In the genomic region with DNA sequence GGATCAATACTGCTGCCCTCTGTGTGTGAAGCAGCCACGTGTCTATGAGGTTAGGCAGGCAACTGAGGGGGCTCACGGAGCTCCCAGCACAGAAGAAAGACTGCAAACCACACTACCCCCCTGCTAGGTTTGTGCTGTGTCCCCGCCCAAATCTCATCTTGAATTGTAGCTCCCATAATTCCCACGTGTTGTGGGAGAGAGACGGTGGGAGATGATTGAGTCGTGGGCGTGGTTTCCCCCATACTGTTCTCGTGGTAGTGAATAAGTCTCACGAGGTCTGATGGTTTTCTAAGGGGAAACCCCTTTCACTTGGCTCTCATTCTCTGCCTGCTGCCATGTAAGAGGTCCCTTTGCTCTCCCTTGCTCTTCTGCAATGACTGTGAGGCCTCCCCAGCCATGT, we compare ENCODE assay signal across 12 cellular contexts.
DNase-seq lines count a peak whose midpoint lies in the region; ATAC-seq and TF ChIP-seq lines count a peak whose summit lies in the region.
"Had no signal": no experiment of that assay in that cellular context is flagged by ENCODE, and none has a peak within 500 bp of the region (broad histone marks: within the 10 kb centered on the region; RNA-seq: fewer than 3 reads in every experiment).

No MANE protein-coding gene starts in this region.

- H3K4me3 ChIP-seq in lower lobe of right lung (no peak overlapping the region), tibial artery (no peak overlapping the region)

- H3K4me1 ChIP-seq in lower lobe of right lung: peaks cover 12% of the 10 kb centered on the region
- H3K4me1 ChIP-seq in tibial artery: peaks cover 0 to 77% (median 34%) of the 10 kb centered on the region in 4 donors

- H3K4me1 Mint-ChIP-seq in activated T-helper 1 cell treated with anti-CD3 and anti-CD28 coated beads, Interleukin-12 subunit alpha, Interleukin-12 subunit beta, Interleukin-2, Interleukin-4 antibody, amounts not matched to agents 30 ng/mL and 10 ng/mL and 1 ng/mL, durations not matched to agents 14 hours and 24 hours and 36 hours (ENCODE audit: low read depth): peaks cover 20% of the 10 kb centered on the region
- peaks cover 6% of the 10 kb centered on the region for H3K4me1 Mint-ChIP-seq in endothelial cell (ENCODE audit: unreplicated experiment)

- H3K9me3 Mint-ChIP-seq in activated T-helper 1 cell treated with anti-CD3 and anti-CD28 coated beads, Interleukin-12 subunit alpha, Interleukin-12 subunit beta, Interleukin-2, Interleukin-4 antibody, amounts not matched to agents 30 ng/mL and 10 ng/mL and 1 ng/mL, durations not matched to agents 14 hours and 24 hours and 36 hours: no peaks in the 10 kb centered on the region
- no peaks in the 10 kb centered on the region for H3K9me3 Mint-ChIP-seq in endothelial cell (ENCODE audit: unreplicated experiment)

- peak in 2 of 3 donors; percentile 10 to 12 for DNase-seq in stimulated activated CD4-positive, alpha-beta T cell treated with anti-CD3 and anti-CD28 coated beads, Interleukin-12 subunit alpha, Interleukin-12 subunit beta, amount 100 ng/mL, for 48 hours (ENCODE audit: low read depth in 2 of 3, low spot score in 1 of 3)
- DNase-seq in stimulated activated CD4-positive, alpha-beta T cell treated with anti-CD3 and anti-CD28 coated beads, Interleukin-4, amount 100 ng/mL, for 1 hour: no peak
- DNase-seq in activated T-helper 1 cell treated with anti-CD3 and anti-CD28 coated beads, Interleukin-12 subunit alpha, Interleukin-12 subunit beta, Interleukin-2, Interleukin-4 antibody, amounts not matched to agents 30 ng/mL and 10 ng/mL and 1 ng/mL, durations not matched to agents 14 hours and 24 hours and 36 hours (ENCODE audit: low spot score): no peak
- peak; percentile 4 for DNase-seq in lower lobe of right lung
- DNase-seq in tibial artery: no peak
- no peak for DNase-seq in G401 (ENCODE audit: low spot score)
- no peak for DNase-seq in NCI-H345 (lab: John Stamatoyannopoulos, UW)
- no peak for DNase-seq in endothelial cell (ENCODE audit: low spot score)
- DNase-seq: dermis blood vessel endothelial cell, foreskin fibroblast, T-helper 9 cell had no signal

- H3K27me3 Mint-ChIP-seq in activated T-helper 1 cell treated with anti-CD3 and anti-CD28 coated beads, Interleukin-12 subunit alpha, Interleukin-12 subunit beta, Interleukin-2, Interleukin-4 antibody, amounts not matched to agents 30 ng/mL and 10 ng/mL and 1 ng/mL, durations not matched to agents 14 hours and 24 hours and 36 hours (ENCODE audit: insufficient read depth): no peaks in the 10 kb centered on the region
- peaks cover 5% of the 10 kb centered on the region for H3K27me3 Mint-ChIP-seq in endothelial cell (ENCODE audit: unreplicated experiment)

- H3K36me3 Mint-ChIP-seq in activated T-helper 1 cell treated with anti-CD3 and anti-CD28 coated beads, Interleukin-12 subunit alpha, Interleukin-12 subunit beta, Interleukin-2, Interleukin-4 antibody, amounts not matched to agents 30 ng/mL and 10 ng/mL and 1 ng/mL, durations not matched to agents 14 hours and 24 hours and 36 hours (ENCODE audit: low read depth): peaks cover 2% of the 10 kb centered on the region
- peaks cover 28% of the 10 kb centered on the region for H3K36me3 Mint-ChIP-seq in endothelial cell (ENCODE audit: low read depth, unreplicated experiment)

- no peak for ATAC-seq in lower lobe of right lung

- H3K9me3 ChIP-seq in lower lobe of right lung (no peaks in the 10 kb centered on the region), tibial artery (no peaks in the 10 kb centered on the region)

- in situ Hi-C loops in G401 (cut with HindIII; ENCODE audit: low sequenced_read_pairs): no loop called here

- H3K27me3 ChIP-seq in lower lobe of right lung (ENCODE audit: low read depth): no peaks in the 10 kb centered on the region
- H3K27me3 ChIP-seq in tibial artery: no peaks in the 10 kb centered on the region

- peak overlapping the region; percentile 16 for H3K27ac Mint-ChIP-seq in activated T-helper 1 cell treated with anti-CD3 and anti-CD28 coated beads, Interleukin-12 subunit alpha, Interleukin-12 subunit beta, Interleukin-2, Interleukin-4 antibody, amounts not matched to agents 30 ng/mL and 10 ng/mL and 1 ng/mL, durations not matched to agents 14 hours and 24 hours and 36 hours
- H3K27ac Mint-ChIP-seq in endothelial cell (ENCODE audit: unreplicated experiment): no peak overlapping the region
- H3K27ac Mint-ChIP-seq: B cell had no signal

- H3K27ac ChIP-seq in lower lobe of right lung: no peak overlapping the region
- H3K27ac ChIP-seq in tibial artery: peak overlapping the region; percentile 77 to 100

- H3K4me3 Mint-ChIP-seq in activated T-helper 1 cell treated with anti-CD3 and anti-CD28 coated beads, Interleukin-12 subunit alpha, Interleukin-12 subunit beta, Interleukin-2, Interleukin-4 antibody, amounts not matched to agents 30 ng/mL and 10 ng/mL and 1 ng/mL, durations not matched to agents 14 hours and 24 hours and 36 hours: no peak overlapping the region
- H3K4me3 Mint-ChIP-seq in endothelial cell (ENCODE audit: unreplicated experiment): no peak overlapping the region
- H3K4me3 Mint-ChIP-seq: B cell had no signal

- intact Hi-C loops in activated T-helper 1 cell treated with anti-CD3 and anti-CD28 coated beads, Interleukin-12 subunit alpha, Interleukin-12 subunit beta, Interleukin-2, Interleukin-4 antibody, amounts not matched to agents 30 ng/mL and 10 ng/mL and 1 ng/mL, durations not matched to agents 14 hours and 24 hours and 36 hours (cut with micrococcal nuclease): loop anchor here (2.0 kb wide), 2 partner anchors 48 to 68 kb away; partner anchors contain the start of gene ACTN1
- intact Hi-C loops in lower lobe of right lung (cut with DNase I) (no loop called here), tibial artery (cut with DNase I; ENCODE audit: low total_unique reads) (no loop called here)

- peaks cover 38% of the 10 kb centered on the region for H3K36me3 ChIP-seq in lower lobe of right lung
- H3K36me3 ChIP-seq in tibial artery: peaks cover 52 to 71% (median 57%) of the 10 kb centered on the region in 3 donors

- no peak for TF ChIP-seq CTCF in lower lobe of right lung (IDR thresholded peaks at IDR 0.05)
- TF ChIP-seq CTCF in tibial artery (IDR thresholded peaks at IDR 0.05): no peak
- TF ChIP-seq CTCF in endothelial cell (IDR thresholded peaks at IDR 0.05; ENCODE audit: unreplicated experiment): no peak

Comparison
In these comparisons a context has a peak if more than half of its experiments do, and no peak if none do; other contexts are left out.
1. DNase-seq: peak in stimulated activated CD4-positive, alpha-beta T cell treated with anti-CD3 and anti-CD28 coated beads, Interleukin-12 subunit alpha, Interleukin-12 subunit beta, amount 100 ng/mL, for 48 hours (2 of 3) and lower lobe of right lung (single experiment); none in stimulated activated CD4-positive, alpha-beta T cell treated with anti-CD3 and anti-CD28 coated beads, Interleukin-4, amount 100 ng/mL, for 1 hour (single experiment), activated T-helper 1 cell treated with anti-CD3 and anti-CD28 coated beads, Interleukin-12 subunit alpha, Interleukin-12 subunit beta, Interleukin-2, Interleukin-4 antibody, amounts not matched to agents 30 ng/mL and 10 ng/mL and 1 ng/mL, durations not matched to agents 14 hours and 24 hours and 36 hours (single experiment), tibial artery (0 of 2), G401 (single experiment), NCI-H345 (single experiment) and endothelial cell (single experiment).